Comparison of ENCODE assay signal across 7 cellular contexts in genomic region chr20:12291386-12291785, GRCh38.
"Had no signal": no experiment of that assay in that cellular context is flagged by ENCODE, and none has a peak within 500 bp of the region (broad histone marks: within the 10 kb centered on the region; RNA-seq: fewer than 3 reads in every experiment).

No MANE protein-coding gene starts in this region.

- ATAC-seq: K562 had no signal

- H3K27ac ChIP-seq: HL-60, KMS-11 had no signal

- H3K4me3 ChIP-seq: K562 had no signal

- H3K9ac ChIP-seq: KMS-11 had no signal

- DNase-seq: Karpas-422, KBM-7, KG1 had no signal

- FAIRE-seq: HTR-8/SVneo, K562 had no signal

- H3K4me2 ChIP-seq: KMS-11 had no signal
